ENCODE assay signal across 8 cellular contexts in genomic region chr19:12881172-12881808, GRCh38. TPM values are rescaled to one million over a fixed set of nuclear protein-coding genes. Genes with fewer than 3 reads are reported as not detected.
DNase-seq lines count a peak whose midpoint lies in the region; ATAC-seq and TF ChIP-seq lines count a peak whose summit lies in the region.

Gene DNASE2 (minus strand): TSS chr19:12881449. CDS start chr19:12881375, 74 bp downstream.

- peak within 1 kb of the TSS; percentile 93 for H3K4me2 ChIP-seq in mesendoderm (ENCODE audit: low read length)

- H2BK5ac ChIP-seq in mesendoderm (ENCODE audit: low read length): no peak within 1 kb of the TSS

- intact Hi-C loops in CD8-positive, alpha-beta T cell (cut with DNase I, micrococcal nuclease): loop anchor here in 1 of 2 experiments (1.0 to 5.0 kb wide), 2 partner anchors 36 to 75 kb away; partner anchors contain the start of genes RNASEH2A and SYCE2

- H3K4me1 ChIP-seq in CD8-positive, alpha-beta T cell (ENCODE audit: insufficient read depth, low read length): peaks cover 29% of the 10 kb centered on the region
- H3K4me1 ChIP-seq in endocrine pancreas (ENCODE audit: control insufficient read depth, insufficient read depth, low read length): no peaks in the 10 kb centered on the region
- H3K4me1 ChIP-seq in mesendoderm (ENCODE audit: control insufficient read depth, low read depth, low read length): no peaks in the 10 kb centered on the region

- H3K9me3 Mint-ChIP-seq in CD8-positive, alpha-beta T cell: no peaks in the 10 kb centered on the region
- H3K9me3 Mint-ChIP-seq in activated CD8-positive, alpha-beta memory T cell treated with anti-CD3 and anti-CD28 coated beads, Interleukin-2, amount 10 ng/mL, durations not matched to agents 7 days and 5 days (ENCODE audit: low read depth): peaks cover 3% of the 10 kb centered on the region

- no CpG with 5 or more reads among the region's 38 CpGs for WGBS in mesendoderm (ENCODE audit: extremely low coverage, insufficient coverage, low lambda C conversion rate)

- H3K27me3 ChIP-seq in CD8-positive, alpha-beta T cell (ENCODE audit: insufficient read depth, low read length): no peaks in the 10 kb centered on the region
- no peaks in the 10 kb centered on the region for H3K27me3 ChIP-seq in endocrine pancreas (ENCODE audit: control insufficient read depth, insufficient read depth, low read length)
- peaks cover 2% of the 10 kb centered on the region for H3K27me3 ChIP-seq in mesendoderm (ENCODE audit: insufficient read depth, low read length, poor library complexity)

- peak within 1 kb of the TSS; percentile 91 for H3K56ac ChIP-seq in mesendoderm (ENCODE audit: low read length)

- H4K5ac ChIP-seq in mesendoderm (ENCODE audit: low read length): no peak within 1 kb of the TSS

- no peak within 1 kb of the TSS for H4K8ac ChIP-seq in mesendoderm (ENCODE audit: low read depth, low read length)

- DNase-seq in CD8-positive, alpha-beta T cell: peak; percentile 72 to 91 (median 86)
- DNase-seq in HT-29 (ENCODE audit: low spot score): peak; percentile 79
- peak; percentile 97 for DNase-seq in NOMO-1 treated with DMSO at 0.1 percent for 48 hours (lab: John Stamatoyannopoulos, UW; ENCODE audit: unreplicated experiment)
- peak; percentile 96 for DNase-seq in activated CD8-positive, alpha-beta memory T cell treated with anti-CD3 and anti-CD28 coated beads, Interleukin-2, amount 10 ng/mL, durations not matched to agents 7 days and 5 days
- DNase-seq in mesendoderm: peak; percentile 98
- peak; percentile 71 for DNase-seq in stimulated activated CD8-positive, alpha-beta memory T cell treated with anti-CD3 and anti-CD28 coated beads, Interleukin-15, amount 100 ng/mL, for 1 hour (ENCODE audit: low read depth)

- H3K4me3 Mint-ChIP-seq in CD8-positive, alpha-beta T cell: peak within 1 kb of the TSS; percentile 84
- peak within 1 kb of the TSS; percentile 87 for H3K4me3 Mint-ChIP-seq in activated CD8-positive, alpha-beta memory T cell treated with anti-CD3 and anti-CD28 coated beads, Interleukin-2, amount 10 ng/mL, durations not matched to agents 7 days and 5 days

- no peak within 1 kb of the TSS for H3K23ac ChIP-seq in mesendoderm (ENCODE audit: low read length)

- H3K79me1 ChIP-seq in mesendoderm (ENCODE audit: low read length): no peaks in the 10 kb centered on the region

- peak within 1 kb of the TSS; percentile 80 for H3K4me3 ChIP-seq in CD8-positive, alpha-beta T cell (ENCODE audit: low read depth, low read length)
- peak within 1 kb of the TSS; percentile 25 for H3K4me3 ChIP-seq in endocrine pancreas (ENCODE audit: control insufficient read depth, insufficient read depth, low read length)
- H3K4me3 ChIP-seq in mesendoderm (ENCODE audit: low read length): peak within 1 kb of the TSS; percentile 75

- H3K36me3 ChIP-seq in CD8-positive, alpha-beta T cell (ENCODE audit: insufficient read depth, low read length): peaks cover 8% of the 10 kb centered on the region
- H3K36me3 ChIP-seq in endocrine pancreas (ENCODE audit: control insufficient read depth, insufficient read depth, low read length) (no peaks in the 10 kb centered on the region), mesendoderm (ENCODE audit: control insufficient read depth, insufficient read depth, low read length) (no peaks in the 10 kb centered on the region)

- TF ChIP-seq CTCF in CD8-positive, alpha-beta T cell (IDR thresholded peaks at IDR 0.05): no peak

- no peak within 1 kb of the TSS for H2BK15ac ChIP-seq in mesendoderm (replicated peaks; ENCODE audit: low read depth)

- peak; percentile 75 for ATAC-seq in CD8-positive, alpha-beta T cell
- peak; percentile 22 for ATAC-seq in GM19468 (IDR thresholded peaks at IDR 0.05; ENCODE audit: extremely low read depth, unreplicated experiment)
- peak; percentile 83 for ATAC-seq in activated CD8-positive, alpha-beta memory T cell treated with anti-CD3 and anti-CD28 coated beads, Interleukin-2, amount 10 ng/mL, durations not matched to agents 7 days and 5 days

- no peak within 1 kb of the TSS for H2AK5ac ChIP-seq in mesendoderm (ENCODE audit: low read length)

- peak within 1 kb of the TSS; percentile 80 for H3K27ac Mint-ChIP-seq in CD8-positive, alpha-beta T cell
- H3K27ac Mint-ChIP-seq in activated CD8-positive, alpha-beta memory T cell treated with anti-CD3 and anti-CD28 coated beads, Interleukin-2, amount 10 ng/mL, durations not matched to agents 7 days and 5 days: peak within 1 kb of the TSS; percentile 87

- no peaks in the 10 kb centered on the region for H3K27me3 Mint-ChIP-seq in CD8-positive, alpha-beta T cell (ENCODE audit: low read depth)
- no peaks in the 10 kb centered on the region for H3K27me3 Mint-ChIP-seq in activated CD8-positive, alpha-beta memory T cell treated with anti-CD3 and anti-CD28 coated beads, Interleukin-2, amount 10 ng/mL, durations not matched to agents 7 days and 5 days

- peak within 1 kb of the TSS; percentile 73 for H3K27ac ChIP-seq in CD8-positive, alpha-beta T cell (ENCODE audit: low read depth, low read length)
- peak within 1 kb of the TSS; percentile 46 for H3K27ac ChIP-seq in mesendoderm (ENCODE audit: low read depth, low read length)

- H3K79me2 ChIP-seq in mesendoderm (ENCODE audit: control insufficient read depth, insufficient read depth, low read length): no peaks in the 10 kb centered on the region

- H3K36me3 Mint-ChIP-seq in CD8-positive, alpha-beta T cell: peaks cover 17% of the 10 kb centered on the region
- peaks cover 21% of the 10 kb centered on the region for H3K36me3 Mint-ChIP-seq in activated CD8-positive, alpha-beta memory T cell treated with anti-CD3 and anti-CD28 coated beads, Interleukin-2, amount 10 ng/mL, durations not matched to agents 7 days and 5 days

- H3K9ac ChIP-seq in endocrine pancreas (ENCODE audit: control insufficient read depth, insufficient read depth, low read length): peak within 1 kb of the TSS; percentile 79
- H3K9ac ChIP-seq in mesendoderm (ENCODE audit: low read length): peak within 1 kb of the TSS; percentile 77

- POLR2A ChIA-PET in CD8-positive, alpha-beta T cell (lab: Charles Lee): interaction anchor here (0.6 to 4.1 kb wide), 5 partner anchors 10 to 104 kb away, joined by 3 to 25 read pairs (median 5); partner anchors contain the start of gene GCDH

- H3K4ac ChIP-seq in mesendoderm (ENCODE audit: low read depth, low read length): no peak within 1 kb of the TSS

- peak within 1 kb of the TSS; percentile 65 for H3K18ac ChIP-seq in mesendoderm (ENCODE audit: low read length)

- H3K4me1 Mint-ChIP-seq in CD8-positive, alpha-beta T cell (ENCODE audit: low read depth): peaks cover 28% of the 10 kb centered on the region
- peaks cover 38% of the 10 kb centered on the region for H3K4me1 Mint-ChIP-seq in activated CD8-positive, alpha-beta memory T cell treated with anti-CD3 and anti-CD28 coated beads, Interleukin-2, amount 10 ng/mL, durations not matched to agents 7 days and 5 days

- no peak within 1 kb of the TSS for H2BK120ac ChIP-seq in mesendoderm (ENCODE audit: low read depth, low read length)

- peaks cover 7% of the 10 kb centered on the region for H3K9me3 ChIP-seq in CD8-positive, alpha-beta T cell (ENCODE audit: low read length)
- no peaks in the 10 kb centered on the region for H3K9me3 ChIP-seq in endocrine pancreas (ENCODE audit: control insufficient read depth, low read length)

- CTCF ChIA-PET in CD8-positive, alpha-beta T cell (lab: Charles Lee): interaction anchor here (0.6 to 9.1 kb wide), 11 partner anchors 8 to 290 kb away, joined by 3 to 123 read pairs (median 3); partner anchors contain the start of genes GCDH, ZNF490 and ZNF791
- CTCF ChIA-PET in activated CD8-positive, alpha-beta memory T cell treated with anti-CD3 and anti-CD28 coated beads, Interleukin-2, amount 10 ng/mL, durations not matched to agents 7 days and 5 days (lab: Charles Lee): interaction anchor here (0.6 to 10.6 kb wide), 12 partner anchors 10 to 147 kb away, joined by 3 to 163 read pairs (median 4); partner anchors contain the start of genes FARSA and TRIR

RNA-seq across cellular contexts. Expression of gene DNASE2, which starts in this region (rescaled TPM):
- total RNA-seq in CD8-positive, alpha-beta T cell: 1 to 10 TPM; 5.9 to 8.4 TPM
- 20.9 and 27.6 TPM in 2 replicates for total RNA-seq in HT-29 (2014; rRNA removed; shearing (Covaris generic))
- 10 to 100 TPM; 32.5 to 34.1 TPM for total RNA-seq in activated CD8-positive, alpha-beta memory T cell treated with anti-CD3 and anti-CD28 coated beads, Interleukin-2, amount 10 ng/mL, durations not matched to agents 7 days and 5 days
- polyA plus RNA-seq in mesendoderm (2013, experiment 1 of 2): 11.3 TPM
- 11.9 TPM for polyA plus RNA-seq in mesendoderm (2013, experiment 2 of 2)

Comparison
In these comparisons a context has a peak if more than half of its experiments do, and no peak if none do; other contexts are left out.
1. Peak in every context shown above with its lines: DNase-seq, ATAC-seq, H3K4me3 ChIP-seq and H3K27ac ChIP-seq.
2. ATAC-seq: peak in every context shown above with its lines; median percentile 83 in activated CD8-positive, alpha-beta memory T cell treated with anti-CD3 and anti-CD28 coated beads, Interleukin-2, amount 10 ng/mL, durations not matched to agents 7 days and 5 days; 75 in CD8-positive, alpha-beta T cell; 22 in GM19468.
3. H3K4me3 ChIP-seq: peak in every context shown above with its lines; median percentile 80 in CD8-positive, alpha-beta T cell; 75 in mesendoderm; 25 in endocrine pancreas.